ENCODE assay signal across 23 cellular contexts in the genomic region with DNA sequence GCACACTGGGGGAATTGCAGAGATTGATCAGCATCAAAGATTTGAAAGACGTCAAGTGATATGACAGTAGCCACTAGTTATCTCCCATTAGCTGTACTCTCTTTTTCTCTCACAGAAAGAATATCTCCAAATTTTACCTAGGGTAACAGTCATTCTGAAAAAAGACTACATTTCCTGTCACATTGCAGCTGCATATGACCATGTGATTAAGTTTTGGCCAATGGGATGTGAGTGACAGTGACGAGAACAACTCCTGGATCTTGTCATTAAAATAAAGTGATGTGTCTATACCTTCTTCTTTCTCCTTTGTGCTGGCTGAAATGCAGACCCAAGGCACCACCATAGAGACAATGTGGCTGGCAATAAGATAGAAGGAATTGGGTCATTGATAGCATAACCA. TPM values are rescaled to one million over a fixed set of nuclear protein-coding genes. Genes with fewer than 3 reads are reported as not detected.
A peak's percentile ranks its signal among the peaks of the same experiment; 100 is the strongest.
DNase-seq lines count a peak whose midpoint lies in the region; ATAC-seq, FAIRE-seq and TF ChIP-seq lines count a peak whose summit lies in the region.
"Had no signal": no experiment of that assay in that cellular context is flagged by ENCODE, and none has a peak within 500 bp of the region (broad histone marks: within the 10 kb centered on the region; RNA-seq: fewer than 3 reads in every experiment).

No MANE protein-coding gene starts in this region.

- no peaks in the 10 kb centered on the region for H3K9me3 Mint-ChIP-seq in neural progenitor cell

- no TSS peak for BruUV-seq in K562 (replicated peaks; lab: Mats Ljungman, UMichigan)

- no peaks in the 10 kb centered on the region for H3K9me1 ChIP-seq in K562 (ENCODE audit: control insufficient read depth, insufficient read depth, low read length)

- no peak for TF ChIP-seq CTCF in K562 (IDR thresholded peaks at IDR 0.05 in 2 of 3, conservative IDR thresholded peaks at IDR 0.05 in 1 of 3; ENCODE audit: insufficient read depth in 2 of 3, low read depth in 1 of 3, low read length in 3 of 3)
- no peak for TF ChIP-seq CTCF in neural progenitor cell (IDR thresholded peaks at IDR 0.05)

- no peak overlapping the region for H3K4me3 ChIP-seq in Karpas-422 (ENCODE audit: low read length)
- H3K4me3 ChIP-seq in K562, result no peak overlapping the region
- no peak overlapping the region for H3K4me3 ChIP-seq in neural progenitor cell
- H3K4me3 ChIP-seq: GM23248 had no signal

- DNase-seq in Karpas-422 (no peak), K562 (ENCODE audit: extremely low read depth in 1 of 4, low spot score in 3 of 4) (no peak), neural progenitor cell (ENCODE audit: low spot score) (no peak), NCI-H82 treated with DMSO at 0.1 percent for 48 hours (lab: John Stamatoyannopoulos, UW; ENCODE audit: unreplicated experiment) (no peak), NK-92 (lab: John Stamatoyannopoulos, UW; ENCODE audit: unreplicated experiment) (no peak)
- DNase-seq: C1 segment of cervical spinal cord; Calu3; CD4-positive, alpha-beta memory T cell; COR-L47; DMS79 treated with DMSO at 0.1 percent for 48 hours; GF-D8; GM23248; H7; HCEC 1CT had no signal

- in situ Hi-C loops in K562 (cut with MboI), result no loop called here

- peaks cover 20% of the 10 kb centered on the region for H3F3A ChIP-seq in neural progenitor cell (ENCODE audit: low read depth)

- H3K79me2 ChIP-seq in Karpas-422 (ENCODE audit: low read length), result no peaks in the 10 kb centered on the region
- H3K79me2 ChIP-seq in K562 (ENCODE audit: control insufficient read depth, insufficient read depth, low read length), result no peaks in the 10 kb centered on the region
- no peaks in the 10 kb centered on the region for H3K79me2 ChIP-seq in neural progenitor cell (ENCODE audit: low read depth)

- TF ChIP-seq EP300 in K562 (IDR thresholded peaks at IDR 0.05; ENCODE audit: low read length), result no peak

- FAIRE-seq in K562 (lab: Jason Lieb, UNC), result no peak
- FAIRE-seq: GM12891, GM18507, H1 had no signal

- H3K27me3 Mint-ChIP-seq in neural progenitor cell (ENCODE audit: insufficient read depth, low read depth), result peaks cover 46% of the 10 kb centered on the region

- H3K4me1 Mint-ChIP-seq in neural progenitor cell, result peaks cover 4% of the 10 kb centered on the region
- H3K4me1 Mint-ChIP-seq: CD4-positive, alpha-beta memory T cell had no signal

- no peak overlapping the region for H3K4me2 ChIP-seq in Karpas-422 (ENCODE audit: low read depth, low read length, poor library complexity, severe bottlenecking)
- no peak overlapping the region for H3K4me2 ChIP-seq in K562 (ENCODE audit: insufficient read depth, low read length)
- no peak overlapping the region for H3K4me2 ChIP-seq in neural progenitor cell

- no peak overlapping the region for H3K27ac Mint-ChIP-seq in neural progenitor cell
- H3K27ac Mint-ChIP-seq: CD4-positive, alpha-beta memory T cell had no signal

- H3K4me3 Mint-ChIP-seq in neural progenitor cell, result no peak overlapping the region
- H3K4me3 Mint-ChIP-seq: CD4-positive, alpha-beta memory T cell had no signal

- H3K27ac ChIP-seq in Karpas-422 (ENCODE audit: low read length) (peak overlapping the region; percentile 98; the same call in 1 of the 2 replicates), K562 (ENCODE audit: extremely low read depth, low read depth, low read length) (no peak overlapping the region), neural progenitor cell (no peak overlapping the region)
- H3K27ac ChIP-seq: GM23248 had no signal

- no peaks in the 10 kb centered on the region for H3K9me2 ChIP-seq in Karpas-422 (replicated peaks; ENCODE audit: insufficient read depth, low read length)

- no peaks in the 10 kb centered on the region for H3K36me3 Mint-ChIP-seq in neural progenitor cell
- H3K36me3 Mint-ChIP-seq: CD4-positive, alpha-beta memory T cell had no signal

- ATAC-seq in HG03175 (IDR thresholded peaks at IDR 0.05; ENCODE audit: unreplicated experiment) (peak; percentile 56), K562 (no peak)

- WGBS in K562 (ENCODE audit: insufficient coverage, low coverage, missing lambda C conversion rate), result 0% methylated on average over 2 of the region's 2 CpGs

- TF ChIP-seq RAD21 in K562 (CRISPR knock-in tag; conservative IDR thresholded peaks at IDR 0.05 in 1 of 2, IDR thresholded peaks at IDR 0.05 in 1 of 2), result no peak

- peak overlapping the region; percentile 24 for H2AFZ ChIP-seq in Karpas-422 (ENCODE audit: low read length)
- no peak overlapping the region for H2AFZ ChIP-seq in K562 (ENCODE audit: low read depth, low read length)
- H2AFZ ChIP-seq in neural progenitor cell (replicated peaks), result no peak overlapping the region
- H2AFZ ChIP-seq: GM23248 had no signal

- H4K20me1 ChIP-seq in Karpas-422 (ENCODE audit: insufficient read depth, low read depth, low read length) (no peaks in the 10 kb centered on the region), K562 (replicated peaks; ENCODE audit: control insufficient read depth, insufficient read depth, low read length) (no peaks in the 10 kb centered on the region), neural progenitor cell (ENCODE audit: low read depth) (peaks cover 9% of the 10 kb centered on the region)

- no peaks in the 10 kb centered on the region for H3K9me3 ChIP-seq in Karpas-422 (ENCODE audit: low read length)
- H3K9me3 ChIP-seq in K562 (replicated peaks; ENCODE audit: control insufficient read depth, insufficient read depth, low read depth, low read length), result no peaks in the 10 kb centered on the region
- H3K9me3 ChIP-seq in neural progenitor cell (ENCODE audit: low read depth), result no peaks in the 10 kb centered on the region

- H3K27me3 ChIP-seq in Karpas-422 (ENCODE audit: low read length) (no peaks in the 10 kb centered on the region), K562 (ENCODE audit: control insufficient read depth in 2 of 2, insufficient read depth in 2 of 2, low read length in 2 of 2) (no peaks in the 10 kb centered on the region), neural progenitor cell (peaks cover 84% of the 10 kb centered on the region)

- H3K4me1 ChIP-seq in Karpas-422 (ENCODE audit: low read length) (peaks cover 55% of the 10 kb centered on the region), K562 (replicated peaks in 1 of 2; ENCODE audit: control insufficient read depth in 2 of 2, insufficient read depth in 2 of 2, low read length in 2 of 2) (no peaks in the 10 kb centered on the region), neural progenitor cell (peaks cover 17% of the 10 kb centered on the region)

- no peaks in the 10 kb centered on the region for H3K36me3 ChIP-seq in Karpas-422 (ENCODE audit: insufficient read depth, low read length)
- no peaks in the 10 kb centered on the region for H3K36me3 ChIP-seq in K562 (ENCODE audit: control insufficient read depth, insufficient read depth, low read length)
- no peaks in the 10 kb centered on the region for H3K36me3 ChIP-seq in neural progenitor cell

- intact Hi-C loops in K562 (cut with micrococcal nuclease), result no loop called here

- POLR2A ChIA-PET in K562 (lab: Yijun Ruan, JAX), result no interaction called here

- CTCF ChIA-PET in K562 (lab: Yijun Ruan, JAX; ENCODE audit: low intra/inter-chr PET ratio), result no interaction called here

- H3K9ac ChIP-seq in Karpas-422 (ENCODE audit: low read length) (no peak overlapping the region), K562 (ENCODE audit: insufficient read depth in 1 of 2, low read depth in 2 of 2, low read length in 2 of 2) (no peak overlapping the region), neural progenitor cell (no peak overlapping the region)
- H3K9ac ChIP-seq: GM23248 had no signal

- TF ChIP-seq POLR2A in K562 (conservative IDR thresholded peaks at IDR 0.05), result no peak

RNA-seq across cellular contexts. Expression of a gene that starts 10.5 kb away (rescaled TPM):
- not detected in 2 replicates for total RNA-seq in Karpas-422 (2014; rRNA removed; shearing (Covaris generic); ENCODE audit: low replicate concordance)
- total RNA-seq in K562 (2011; cell fraction: chromatin; rRNA removed; ENCODE audit: low replicate concordance), result not detected in 2 replicates
- not detected in 2 replicates for total RNA-seq in K562 (2011; cell fraction: nucleolus; rRNA removed)
- not detected in 2 replicates for total RNA-seq in K562 (2011; cell fraction: nucleoplasm; rRNA removed)
- total RNA-seq in K562 (2014; rRNA removed), result not detected in 2 replicates
- not detected in 2 replicates for total RNA-seq in K562 (2014; rRNA removed; fragmentation: Illumina TruSeq; extraction: Trizol)
- total RNA-seq in K562 (2015; rRNA removed; fragmentation: Illumina TruSeq; extraction: Trizol), result not detected in 2 replicates
- not detected in 2 replicates for total RNA-seq in K562 (2021)
- polyA plus RNA-seq in K562 (2011; rRNA removed), result not detected in 2 replicates
- not detected in 2 replicates for polyA plus RNA-seq in K562 (2011; cell fraction: cytosol; rRNA removed)
- polyA plus RNA-seq in K562 (2011; cell fraction: nucleus; rRNA removed), result not detected in 2 replicates
- polyA plus RNA-seq in K562 (2012), result not detected in 2 replicates
- polyA plus RNA-seq in K562 (2014; fragmentation: Illumina TruSeq; extraction: Trizol), result not detected in 2 replicates
- not detected for polyA plus RNA-seq in K562 (2014; fragmentation: Nextera tagmentation; extraction: Ambion mirVana)
- not detected in 2 replicates for polyA plus RNA-seq in K562 (2014; rRNA removed)
- polyA minus RNA-seq in K562 (2011; rRNA and poly(A)+ RNA removed), result not detected in 2 replicates
- polyA minus RNA-seq in K562 (2011; cell fraction: cytosol; rRNA and poly(A)+ RNA removed), result not detected in 2 replicates
- polyA minus RNA-seq in K562 (2011; cell fraction: nucleus; rRNA and poly(A)+ RNA removed), result not detected in 2 replicates
- not detected in 2 replicates for total RNA-seq in neural progenitor cell (ENCODE audit: low replicate concordance)
- total RNA-seq: A172; A673; Calu3; CD4-positive, alpha-beta memory T cell; Daoy; G401; GM23248; H1; H7 had no signal
- polyA plus RNA-seq: BJ; CD4-positive, alpha-beta memory T cell; GM23248 had no signal

RNA-seq across cellular contexts. Expression of a gene that starts 33.9 kb away (rescaled TPM):
- total RNA-seq in Karpas-422 (2014; rRNA removed; shearing (Covaris generic); ENCODE audit: low replicate concordance), result 15.4 and 24.4 TPM in 2 replicates
- total RNA-seq in K562 (2011; cell fraction: chromatin; rRNA removed; ENCODE audit: low replicate concordance), result not detected in 2 replicates
- not detected in 2 replicates for total RNA-seq in K562 (2011; cell fraction: nucleolus; rRNA removed)
- not detected in 2 replicates for total RNA-seq in K562 (2011; cell fraction: nucleoplasm; rRNA removed)
- total RNA-seq in K562 (2014; rRNA removed) (not detected in 2 replicates), K562 (2014; rRNA removed; fragmentation: Illumina TruSeq; extraction: Trizol) (not detected in 2 replicates), K562 (2015; rRNA removed; fragmentation: Illumina TruSeq; extraction: Trizol) (not detected in 2 replicates), K562 (2021) (not detected in 2 replicates), neural progenitor cell (ENCODE audit: low replicate concordance) (0.25 TPM in 1 of 2 replicates, not detected in the other)
- polyA plus RNA-seq in K562 (2011; rRNA removed) (not detected in 2 replicates), K562 (2014; fragmentation: Illumina TruSeq; extraction: Trizol) (not detected in 2 replicates), K562 (2014; fragmentation: Nextera tagmentation; extraction: Ambion mirVana) (under 1 TPM; 0.04 to 0.08 TPM), K562 (2014; rRNA removed) (not detected in 2 replicates)
- polyA plus RNA-seq in K562 (2011; cell fraction: cytosol; rRNA removed), result not detected in 2 replicates
- not detected in 2 replicates for polyA plus RNA-seq in K562 (2011; cell fraction: nucleus; rRNA removed)
- 0.04 and 0.10 TPM in 2 replicates for polyA plus RNA-seq in K562 (2012)
- polyA minus RNA-seq in K562 (2011; rRNA and poly(A)+ RNA removed), result not detected in 2 replicates
- polyA minus RNA-seq in K562 (2011; cell fraction: cytosol; rRNA and poly(A)+ RNA removed), result not detected in 2 replicates
- polyA minus RNA-seq in K562 (2011; cell fraction: nucleus; rRNA and poly(A)+ RNA removed), result not detected in 2 replicates
- total RNA-seq: G401, GM23248, H1 had no signal

Comparison
In these comparisons a context has a peak if more than half of its experiments do, and no peak if none do; other contexts are left out.
1. RNA of a gene that starts 33.9 kb away (total RNA-seq): 15.4 to 24.4 TPM in Karpas-422; not detected in K562 and 0.25 TPM in neural progenitor cell; every median in the first group is over 10 times any median in the second.